Comparison of ENCODE assay signal across 16 cellular contexts in the genomic region with DNA sequence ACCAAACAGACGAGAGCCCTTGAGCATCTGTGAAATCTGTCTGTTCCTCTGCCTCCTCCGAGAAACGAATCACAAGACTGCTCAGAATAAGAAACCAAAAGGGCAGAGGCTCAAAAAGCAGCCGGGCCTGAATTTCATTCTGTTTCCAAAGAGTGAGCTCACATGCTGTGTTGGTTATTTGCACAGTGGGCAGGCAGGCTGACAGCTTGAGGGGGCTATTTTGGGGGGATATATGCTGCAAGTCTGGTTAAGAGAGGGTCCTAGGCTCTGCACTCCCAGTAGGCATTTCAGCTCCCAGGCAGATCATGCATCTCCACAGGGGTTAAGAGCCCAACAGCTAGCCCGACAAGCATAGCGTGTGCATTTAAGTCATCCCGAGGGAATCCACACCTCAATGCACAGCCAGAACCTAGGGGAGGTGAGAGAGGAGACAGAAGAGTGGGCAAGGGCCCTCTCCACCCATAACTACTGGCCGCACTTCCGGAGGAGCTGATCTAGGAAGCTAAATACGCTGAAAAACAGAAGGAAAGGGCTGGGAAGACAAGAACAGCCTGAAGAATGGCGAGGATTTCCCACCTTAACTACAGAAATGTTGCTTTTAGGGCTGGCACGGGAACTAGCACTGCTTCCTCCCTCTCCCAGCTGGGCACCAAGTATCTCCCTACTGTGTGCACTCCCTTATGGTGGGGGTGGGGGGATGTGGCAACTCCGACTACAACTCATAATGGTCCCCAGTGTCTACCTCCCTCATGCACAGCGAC. TPM values are rescaled to one million over a fixed set of nuclear protein-coding genes. Genes with fewer than 3 reads are reported as not detected.
A peak's percentile ranks its signal among the peaks of the same experiment; 100 is the strongest.
DNase-seq lines count a peak whose midpoint lies in the region; ATAC-seq and TF ChIP-seq lines count a peak whose summit lies in the region.
"Had no signal": no experiment of that assay in that cellular context is flagged by ENCODE, and none has a peak within 500 bp of the region (broad histone marks: within the 10 kb centered on the region; RNA-seq: fewer than 3 reads in every experiment).

No MANE protein-coding gene starts in this region.

- H3K27ac ChIP-seq in breast epithelium = no peak overlapping the region
- H3K27ac ChIP-seq in endodermal cell (ENCODE audit: low read depth, low read length) = no peak overlapping the region
- H3K27ac ChIP-seq: neutrophil, uterus had no signal

- H3K4me1 Mint-ChIP-seq in MCF 10A (ENCODE audit: insufficient read depth, unreplicated experiment) = peaks cover 17% of the 10 kb centered on the region
- peaks cover 25% of the 10 kb centered on the region for H3K4me1 Mint-ChIP-seq in endodermal cell

- intact Hi-C loops in MCF 10A (cut with micrococcal nuclease) (no loop called here), breast epithelium (cut with DNase I; ENCODE audit: low total_unique reads) (no loop called here)

- H3K4me3 ChIP-seq in breast epithelium (no peak overlapping the region), endodermal cell (ENCODE audit: low read length) (no peak overlapping the region)
- H3K4me3 ChIP-seq: uterus had no signal

- 36 to 51% methylated on average over 6 to 14 of the region's 14 CpGs for WGBS in endodermal cell (ENCODE audit: insufficient coverage in 1 of 2, insufficient read length in 1 of 2), 2 experiments

- no peak for ATAC-seq in HG02884 (IDR thresholded peaks at IDR 0.05; ENCODE audit: unreplicated experiment)
- ATAC-seq: Right ventricle myocardium inferior; stimulated activated naive B cell treated with anti-CD40 and anti-IgM and Interleukin-4, amounts not matched to agents 10 μg/mL and 1 μg/mL and 100 μg/mL, for 72 hours; T-helper 17 cell had no signal

- no peaks in the 10 kb centered on the region for H3K9me3 Mint-ChIP-seq in MCF 10A (ENCODE audit: unreplicated experiment)
- H3K9me3 Mint-ChIP-seq in endodermal cell = peaks cover 7% of the 10 kb centered on the region

- POLR2A ChIA-PET in MCF 10A (lab: Yijun Ruan, JAX) = interaction anchor here (0.5 to 1.2 kb wide), 6 partner anchors 12 to 914 kb away, joined by 3 to 4 read pairs (median 3); no protein-coding TSS in a partner anchor

- H3K27ac Mint-ChIP-seq in MCF 10A (ENCODE audit: low read depth, unreplicated experiment) (no peak overlapping the region), endodermal cell (no peak overlapping the region)
- H3K27ac Mint-ChIP-seq: activated naive CD4-positive, alpha-beta T cell treated with anti-CD3 and anti-CD28 coated beads, Interleukin-2, amount 10 ng/mL, durations not matched to agents 7 days and 5 days; stimulated activated naive B cell treated with anti-CD40 and anti-IgM and Interleukin-4, amounts not matched to agents 10 μg/mL and 1 μg/mL and 100 μg/mL, for 72 hours; T-helper 17 cell had no signal

- TF ChIP-seq CTCF in MCF 10A (IDR thresholded peaks at IDR 0.05; ENCODE audit: unreplicated experiment) (no peak), breast epithelium (IDR thresholded peaks at IDR 0.05) (no peak), endodermal cell (conservative IDR thresholded peaks at IDR 0.05) (no peak)

- no peaks in the 10 kb centered on the region for H3K36me3 ChIP-seq in breast epithelium
- no peaks in the 10 kb centered on the region for H3K36me3 ChIP-seq in endodermal cell (ENCODE audit: control insufficient read depth, insufficient read depth, low read length)
- H3K36me3 ChIP-seq: neutrophil, uterus had no signal

- no peaks in the 10 kb centered on the region for H3K9me3 ChIP-seq in breast epithelium
- no peaks in the 10 kb centered on the region for H3K9me3 ChIP-seq in endodermal cell (ENCODE audit: control insufficient read depth, low read length)
- H3K9me3 ChIP-seq: neutrophil, uterus had no signal

- H3K36me3 Mint-ChIP-seq in MCF 10A (ENCODE audit: insufficient read depth, unreplicated experiment) (no peaks in the 10 kb centered on the region), endodermal cell (ENCODE audit: low read depth) (peaks cover 4% of the 10 kb centered on the region)
- H3K36me3 Mint-ChIP-seq: activated naive CD4-positive, alpha-beta T cell treated with anti-CD3 and anti-CD28 coated beads, Interleukin-2, amount 10 ng/mL, durations not matched to agents 7 days and 5 days; stimulated activated naive B cell treated with anti-CD40 and anti-IgM and Interleukin-4, amounts not matched to agents 10 μg/mL and 1 μg/mL and 100 μg/mL, for 72 hours had no signal

- H3K4me3 Mint-ChIP-seq in MCF 10A (ENCODE audit: unreplicated experiment) (no peak overlapping the region), endodermal cell (no peak overlapping the region)
- H3K4me3 Mint-ChIP-seq: activated naive CD4-positive, alpha-beta T cell treated with anti-CD3 and anti-CD28 coated beads, Interleukin-2, amount 10 ng/mL, durations not matched to agents 7 days and 5 days; stimulated activated naive B cell treated with anti-CD40 and anti-IgM and Interleukin-4, amounts not matched to agents 10 μg/mL and 1 μg/mL and 100 μg/mL, for 72 hours; T-helper 17 cell had no signal

- H3K27me3 Mint-ChIP-seq in MCF 10A (ENCODE audit: insufficient read depth, unreplicated experiment) (peaks cover 45% of the 10 kb centered on the region), endodermal cell (ENCODE audit: insufficient read depth) (peaks cover 49% of the 10 kb centered on the region)

- no peak for TF ChIP-seq POLR2A in breast epithelium (IDR thresholded peaks at IDR 0.05)

- TSS peak; percentile 98 for BruUV-seq in MCF 10A (replicated peaks; lab: Mats Ljungman, UMichigan)

- H3K4me1 ChIP-seq in breast epithelium = no peaks in the 10 kb centered on the region
- H3K4me1 ChIP-seq in endodermal cell (ENCODE audit: control insufficient read depth, insufficient read depth, low read length) = peaks cover 3% of the 10 kb centered on the region

- H3K27me3 ChIP-seq in breast epithelium = peaks cover 0 to 76% of the 10 kb centered on the region in 2 donors
- H3K27me3 ChIP-seq in endodermal cell (ENCODE audit: control insufficient read depth, insufficient read depth, low read length, poor library complexity, severe bottlenecking) = peaks cover 55% of the 10 kb centered on the region
- H3K27me3 ChIP-seq: uterus had no signal

- no peak overlapping the region for H3K9ac ChIP-seq in endodermal cell (ENCODE audit: extremely low read depth, low read length, poor library complexity, severe bottlenecking)

- CTCF ChIA-PET in MCF 10A (lab: Yijun Ruan, JAX) = interaction anchor here (1.1 kb wide), 1 partner anchor 99 kb away, joined by 3 read pairs; no protein-coding TSS in a partner anchor

- no peak for DNase-seq in MCF 10A (ENCODE audit: unreplicated experiment)
- DNase-seq in breast epithelium (ENCODE audit: low spot score in 2 of 2) = no peak
- peak; percentile 55 for DNase-seq in NCI-H446 treated with DMSO at 0.1 percent for 48 hours (lab: John Stamatoyannopoulos, UW)
- peak; percentile 78 for DNase-seq in endodermal cell
- DNase-seq in T-helper 9 cell = no peak
- DNase-seq in NCI-H146 (lab: John Stamatoyannopoulos, UW) = no peak
- no peak for DNase-seq in nucleus accumbens (lab: John Stamatoyannopoulos, UW)
- DNase-seq: activated CD4-positive, CD25-positive, alpha-beta regulatory T cell treated with anti-CD3 and anti-CD28 coated beads, Interleukin-2, amount 50 U/mL, for 72 hours; activated naive CD4-positive, alpha-beta T cell treated with anti-CD3 and anti-CD28 coated beads, Interleukin-2, amount 10 ng/mL, durations not matched to agents 7 days and 5 days; stimulated activated naive B cell treated with anti-CD40 and anti-IgM and Interleukin-4, amounts not matched to agents 10 μg/mL and 1 μg/mL and 100 μg/mL, for 72 hours; T-helper 17 cell; uterus had no signal

RNA-seq across cellular contexts. Expression of a gene that starts 3.7 kb away (rescaled TPM):
- 0.83 and 1.2 TPM in 2 replicates for total RNA-seq in MCF 10A (2022)
- total RNA-seq in breast epithelium = under 1 TPM; 0.48 to 0.98 (median 0.59) TPM
- 1 to 10 TPM; 1.3 to 4.6 TPM for total RNA-seq in endodermal cell
- 5.8 TPM for polyA plus RNA-seq in endodermal cell (2013, experiment 1 of 2)
- 4.1 TPM for polyA plus RNA-seq in endodermal cell (2013, experiment 2 of 2)
- total RNA-seq: NCI-H460, T-helper 17 cell had no signal

Comparison
In these comparisons a context has a peak if more than half of its experiments do, and no peak if none do; other contexts are left out.
1. DNase-seq: peak in NCI-H446 treated with DMSO at 0.1 percent for 48 hours (single experiment) and endodermal cell (single experiment); none in MCF 10A (single experiment), breast epithelium (0 of 2), T-helper 9 cell (single experiment), NCI-H146 (single experiment) and nucleus accumbens (0 of 56).